24 cellular contexts compared by ENCODE assay signal in genomic region chr11:134625631-134626030, GRCh38.
"Had no signal": no experiment of that assay in that cellular context is flagged by ENCODE, and none has a peak within 500 bp of the region (broad histone marks: within the 10 kb centered on the region; RNA-seq: fewer than 3 reads in every experiment).

No MANE protein-coding gene starts in this region.

- H3K4me3 ChIP-seq: esophagus squamous epithelium, gastroesophageal sphincter had no signal

- H3K36me3 Mint-ChIP-seq: activated naive CD8-positive, alpha-beta T cell had no signal

- H3K4me3 Mint-ChIP-seq: activated CD4-positive, alpha-beta memory T cell treated with anti-CD3 and anti-CD28 coated beads, Interleukin-2, amount 10 ng/mL, durations not matched to agents 7 days and 5 days; activated CD4-positive, alpha-beta T cell treated with anti-CD3 and anti-CD28 coated beads for 36 hours; activated CD4-positive, alpha-beta T cell treated with anti-CD3 and anti-CD28 coated beads, Interleukin-2, amount 10 ng/mL, durations not matched to agents 24 days and 14 days; activated naive CD8-positive, alpha-beta T cell; activated T-helper 1 cell treated with anti-CD3 and anti-CD28 coated beads, Interleukin-12 subunit alpha, Interleukin-12 subunit beta, Interleukin-2, Interleukin-4 antibody, amounts not matched to agents 30 ng/mL and 10 ng/mL and 1 ng/mL, durations not matched to agents 14 hours and 24 hours and 36 hours had no signal

- H3K36me3 ChIP-seq: brain microvascular endothelial cell, esophagus squamous epithelium, gastroesophageal sphincter had no signal

- H3K9me3 ChIP-seq: esophagus squamous epithelium, gastroesophageal sphincter had no signal

- H3K27me3 ChIP-seq: brain microvascular endothelial cell had no signal

- H3K4me1 ChIP-seq: esophagus squamous epithelium, gastroesophageal sphincter had no signal

- ATAC-seq: activated CD4-positive, alpha-beta T cell treated with anti-CD3 and anti-CD28 coated beads for 36 hours; gastroesophageal sphincter had no signal

- DNase-seq: activated CD4-positive, alpha-beta memory T cell treated with anti-CD3 and anti-CD28 coated beads, Interleukin-2, amount 10 ng/mL, durations not matched to agents 7 days and 5 days; activated CD4-positive, alpha-beta T cell treated with anti-CD3 and anti-CD28 coated beads for 36 hours; activated CD4-positive, alpha-beta T cell treated with anti-CD3 and anti-CD28 coated beads, Interleukin-2, amount 10 ng/mL, durations not matched to agents 24 days and 14 days; activated CD4-positive, alpha-beta T cell treated with anti-CD3 and anti-CD28 coated beads, Interleukin-2, amount 50 U/mL, for 4 hours; activated CD4-positive, CD25-positive, alpha-beta regulatory T cell; activated CD4-positive, CD25-positive, alpha-beta regulatory T cell treated with anti-CD3 and anti-CD28 coated beads, Interleukin-2, amount 50 U/mL, for 72 hours; activated gamma-delta T cell treated with Interleukin-2 at 50 U/mL for 16 hours; activated naive CD4-positive, alpha-beta T cell treated with anti-CD3 and anti-CD28 coated beads, Interleukin-2, amount 50 U/mL, for 16 hours; activated naive CD4-positive, alpha-beta T cell treated with Interleukin-2 at 50 U/mL for 16 hours; activated T-cell treated with anti-CD3 and anti-CD28 coated beads, Interleukin-2, amount 50 U/mL, for 1 hour; activated T-cell treated with anti-CD3 and anti-CD28 coated beads, Interleukin-2, amount 50 U/mL, for 48 hours; amniotic stem cell; anterior cingulate cortex; brain microvascular endothelial cell; caudate nucleus; effector CD8-positive, alpha-beta T cell; esophagus squamous epithelium; foreskin melanocyte; T-helper 2 cell had no signal

- H3K27ac Mint-ChIP-seq: activated CD4-positive, alpha-beta memory T cell treated with anti-CD3 and anti-CD28 coated beads, Interleukin-2, amount 10 ng/mL, durations not matched to agents 7 days and 5 days; activated CD4-positive, alpha-beta T cell treated with anti-CD3 and anti-CD28 coated beads for 36 hours; activated CD4-positive, alpha-beta T cell treated with anti-CD3 and anti-CD28 coated beads, Interleukin-2, amount 10 ng/mL, durations not matched to agents 24 days and 14 days; activated naive CD8-positive, alpha-beta T cell; activated T-helper 1 cell treated with anti-CD3 and anti-CD28 coated beads, Interleukin-12 subunit alpha, Interleukin-12 subunit beta, Interleukin-2, Interleukin-4 antibody, amounts not matched to agents 30 ng/mL and 10 ng/mL and 1 ng/mL, durations not matched to agents 14 hours and 24 hours and 36 hours; activated T-helper 2 cell treated with anti-CD3 and anti-CD28 coated beads, Interferon-gamma antibody, Interleukin-2, Interleukin-4, amounts not matched to agents 10 μg/mL and 5 μg/mL and 100 μg/mL, durations not matched to agents 14 hours and 24 hours and 36 hours had no signal

- H3K9me3 Mint-ChIP-seq: activated CD4-positive, alpha-beta memory T cell treated with anti-CD3 and anti-CD28 coated beads, Interleukin-2, amount 10 ng/mL, durations not matched to agents 7 days and 5 days; activated CD4-positive, alpha-beta T cell treated with anti-CD3 and anti-CD28 coated beads, Interleukin-2, amount 10 ng/mL, durations not matched to agents 24 days and 14 days; activated T-helper 1 cell treated with anti-CD3 and anti-CD28 coated beads, Interleukin-12 subunit alpha, Interleukin-12 subunit beta, Interleukin-2, Interleukin-4 antibody, amounts not matched to agents 30 ng/mL and 10 ng/mL and 1 ng/mL, durations not matched to agents 14 hours and 24 hours and 36 hours; activated T-helper 2 cell treated with anti-CD3 and anti-CD28 coated beads, Interferon-gamma antibody, Interleukin-2, Interleukin-4, amounts not matched to agents 10 μg/mL and 5 μg/mL and 100 μg/mL, durations not matched to agents 14 hours and 24 hours and 36 hours had no signal

- H3K27ac ChIP-seq: brain microvascular endothelial cell, epithelial cell of prostate, esophagus squamous epithelium, gastroesophageal sphincter had no signal

- H3K4me1 Mint-ChIP-seq: activated CD4-positive, alpha-beta T cell treated with anti-CD3 and anti-CD28 coated beads for 36 hours; activated CD4-positive, alpha-beta T cell treated with anti-CD3 and anti-CD28 coated beads, Interleukin-2, amount 10 ng/mL, durations not matched to agents 24 days and 14 days had no signal
